ENCODE assay signal across 1 cellular context in genomic region chr17:78132767-78133178, GRCh38.
TF ChIP-seq lines count a peak whose summit lies in the region.

No MANE protein-coding gene starts in this region.

TF ChIP-seq in GM23338, 12 proteins besides CTCF, POLR2A, EP300 and RAD21 (continued from another document):
- TF ChIP-seq, protein P1, sequence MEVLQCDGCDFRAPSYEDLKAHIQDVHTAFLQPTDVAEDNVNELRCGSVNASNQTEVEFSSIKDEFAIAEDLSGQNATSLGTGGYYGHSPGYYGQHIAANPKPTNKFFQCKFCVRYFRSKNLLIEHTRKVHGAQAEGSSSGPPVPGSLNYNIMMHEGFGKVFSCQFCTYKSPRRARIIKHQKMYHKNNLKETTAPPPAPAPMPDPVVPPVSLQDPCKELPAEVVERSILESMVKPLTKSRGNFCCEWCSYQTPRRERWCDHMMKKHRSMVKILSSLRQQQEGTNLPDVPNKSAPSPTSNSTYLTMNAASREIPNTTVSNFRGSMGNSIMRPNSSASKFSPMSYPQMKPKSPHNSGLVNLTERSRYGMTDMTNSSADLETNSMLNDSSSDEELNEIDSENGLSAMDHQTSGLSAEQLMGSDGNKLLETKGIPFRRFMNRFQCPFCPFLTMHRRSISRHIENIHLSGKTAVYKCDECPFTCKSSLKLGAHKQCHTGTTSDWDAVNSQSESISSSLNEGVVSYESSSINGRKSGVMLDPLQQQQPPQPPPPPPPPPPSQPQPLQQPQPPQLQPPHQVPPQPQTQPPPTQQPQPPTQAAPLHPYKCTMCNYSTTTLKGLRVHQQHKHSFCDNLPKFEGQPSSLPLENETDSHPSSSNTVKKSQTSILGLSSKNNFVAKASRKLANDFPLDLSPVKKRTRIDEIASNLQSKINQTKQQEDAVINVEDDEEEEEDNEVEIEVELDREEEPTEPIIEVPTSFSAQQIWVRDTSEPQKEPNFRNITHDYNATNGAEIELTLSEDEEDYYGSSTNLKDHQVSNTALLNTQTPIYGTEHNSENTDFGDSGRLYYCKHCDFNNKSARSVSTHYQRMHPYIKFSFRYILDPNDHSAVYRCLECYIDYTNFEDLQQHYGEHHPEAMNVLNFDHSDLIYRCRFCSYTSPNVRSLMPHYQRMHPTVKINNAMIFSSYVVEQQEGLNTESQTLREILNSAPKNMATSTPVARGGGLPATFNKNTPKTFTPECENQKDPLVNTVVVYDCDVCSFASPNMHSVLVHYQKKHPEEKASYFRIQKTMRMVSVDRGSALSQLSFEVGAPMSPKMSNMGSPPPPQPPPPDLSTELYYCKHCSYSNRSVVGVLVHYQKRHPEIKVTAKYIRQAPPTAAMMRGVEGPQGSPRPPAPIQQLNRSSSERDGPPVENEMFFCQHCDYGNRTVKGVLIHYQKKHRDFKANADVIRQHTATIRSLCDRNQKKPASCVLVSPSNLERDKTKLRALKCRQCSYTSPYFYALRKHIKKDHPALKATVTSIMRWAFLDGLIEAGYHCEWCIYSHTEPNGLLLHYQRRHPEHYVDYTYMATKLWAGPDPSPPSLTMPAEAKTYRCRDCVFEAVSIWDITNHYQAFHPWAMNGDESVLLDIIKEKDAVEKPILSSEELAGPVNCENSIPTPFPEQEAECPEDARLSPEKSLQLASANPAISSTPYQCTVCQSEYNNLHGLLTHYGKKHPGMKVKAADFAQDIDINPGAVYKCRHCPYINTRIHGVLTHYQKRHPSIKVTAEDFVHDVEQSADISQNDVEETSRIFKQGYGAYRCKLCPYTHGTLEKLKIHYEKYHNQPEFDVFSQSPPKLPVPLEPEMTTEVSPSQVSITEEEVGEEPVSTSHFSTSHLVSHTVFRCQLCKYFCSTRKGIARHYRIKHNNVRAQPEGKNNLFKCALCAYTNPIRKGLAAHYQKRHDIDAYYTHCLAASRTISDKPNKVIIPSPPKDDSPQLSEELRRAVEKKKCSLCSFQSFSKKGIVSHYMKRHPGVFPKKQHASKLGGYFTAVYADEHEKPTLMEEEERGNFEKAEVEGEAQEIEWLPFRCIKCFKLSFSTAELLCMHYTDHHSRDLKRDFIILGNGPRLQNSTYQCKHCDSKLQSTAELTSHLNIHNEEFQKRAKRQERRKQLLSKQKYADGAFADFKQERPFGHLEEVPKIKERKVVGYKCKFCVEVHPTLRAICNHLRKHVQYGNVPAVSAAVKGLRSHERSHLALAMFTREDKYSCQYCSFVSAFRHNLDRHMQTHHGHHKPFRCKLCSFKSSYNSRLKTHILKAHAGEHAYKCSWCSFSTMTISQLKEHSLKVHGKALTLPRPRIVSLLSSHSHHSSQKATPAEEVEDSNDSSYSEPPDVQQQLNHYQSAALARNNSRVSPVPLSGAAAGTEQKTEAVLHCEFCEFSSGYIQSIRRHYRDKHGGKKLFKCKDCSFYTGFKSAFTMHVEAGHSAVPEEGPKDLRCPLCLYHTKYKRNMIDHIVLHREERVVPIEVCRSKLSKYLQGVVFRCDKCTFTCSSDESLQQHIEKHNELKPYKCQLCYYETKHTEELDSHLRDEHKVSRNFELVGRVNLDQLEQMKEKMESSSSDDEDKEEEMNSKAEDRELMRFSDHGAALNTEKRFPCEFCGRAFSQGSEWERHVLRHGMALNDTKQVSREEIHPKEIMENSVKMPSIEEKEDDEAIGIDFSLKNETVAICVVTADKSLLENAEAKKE (CRISPR knock-in tag; IDR thresholded peaks at IDR 0.05) = no peak
- no peak for TF ChIP-seq ZNF331 (CRISPR knock-in tag; IDR thresholded peaks at IDR 0.05; ENCODE audit: low read depth)
- no peak for TF ChIP-seq STAT1 (IDR thresholded peaks at IDR 0.05; ENCODE audit: unreplicated experiment)
